In genomic region chr1:246214708-246215504, GRCh38 we compare ENCODE assay signal across 8 cellular contexts.
DNase-seq lines count a peak whose midpoint lies in the region; ATAC-seq and TF ChIP-seq lines count a peak whose summit lies in the region.

No MANE protein-coding gene starts in this region.

- intact Hi-C loops in left colon (cut with DNase I, micrococcal nuclease), result no loop called here

- TF ChIP-seq CTCF in GM10266 (IDR thresholded peaks at IDR 0.05; ENCODE audit: control insufficient read depth, insufficient read depth, low read depth, missing control alignments) (no peak), nephron progenitor cell (IDR thresholded peaks at IDR 0.05) (no peak)

- peaks cover 31% of the 10 kb centered on the region for H3K4me1 Mint-ChIP-seq in nephron progenitor cell

- DNase-seq in GM10266 (ENCODE audit: extremely low spot score) (peak; percentile 59), HuH-7 (ENCODE audit: low spot score) (peak; percentile 54), T1000 (lab: John Stamatoyannopoulos, UW) (peak; percentile 62), left colon (peak in 1 of 2 donors; percentile 44), nephron progenitor cell (no peak)
- DNase-seq in activated effector memory CD4-positive, alpha-beta T cell treated with anti-CD3 and anti-CD28 coated beads, Interleukin-2, amount 50 U/mL, for 16 hours, result no peak
- DNase-seq in stimulated activated CD4-positive, alpha-beta T cell treated with anti-CD3 and anti-CD28 coated beads, Interleukin-4, amount 100 ng/mL, for 1 hour, result no peak

- no peak overlapping the region for H3K27ac Mint-ChIP-seq in nephron progenitor cell

- peaks cover 11% of the 10 kb centered on the region for H3K9me3 Mint-ChIP-seq in nephron progenitor cell

- H3K4me3 Mint-ChIP-seq in nephron progenitor cell, result no peak overlapping the region

- H3K36me3 Mint-ChIP-seq in nephron progenitor cell (ENCODE audit: low read depth), result peaks cover 5% of the 10 kb centered on the region

- ATAC-seq in GM21825 (IDR thresholded peaks at IDR 0.05; ENCODE audit: unreplicated experiment), result peak; percentile 97
- ATAC-seq in left colon, result peak; percentile 78

- H3K27me3 Mint-ChIP-seq in nephron progenitor cell (ENCODE audit: low read depth, poor library complexity), result no peaks in the 10 kb centered on the region

Comparison
In these comparisons a context has a peak if more than half of its experiments do, and no peak if none do; other contexts are left out.
1. DNase-seq: peak in GM10266 (single experiment), HuH-7 (single experiment) and T1000 (single experiment); none in activated effector memory CD4-positive, alpha-beta T cell treated with anti-CD3 and anti-CD28 coated beads, Interleukin-2, amount 50 U/mL, for 16 hours (single experiment), stimulated activated CD4-positive, alpha-beta T cell treated with anti-CD3 and anti-CD28 coated beads, Interleukin-4, amount 100 ng/mL, for 1 hour (single experiment) and nephron progenitor cell (single experiment).